Comparison of ENCODE assay signal across 1 cellular context in genomic region chr7:99325597-99326407, GRCh38.
TF ChIP-seq lines count a peak whose summit lies in the region.

Gene ARPC1A, plus strand, starts transcription at chr7:99325898. Its CDS starts 7,456 bp downstream, at chr7:99333354.

TF ChIP-seq in GM12878, 131 proteins besides CTCF, POLR2A, EP300 and RAD21 (continued from another document and continues in another):
- TF ChIP-seq ZBTB40 (IDR thresholded peaks at IDR 0.05; ENCODE audit: borderline replicate concordance) (no peak), SPI1 (IDR thresholded peaks at IDR 0.05; ENCODE audit: borderline replicate concordance, insufficient read depth, low read depth, low read length) (no peak), NFYA (IDR thresholded peaks at IDR 0.05; ENCODE audit: borderline replicate concordance, low read depth, low read length) (no peak), YY1 (IDR thresholded peaks at IDR 0.05; ENCODE audit: low read depth, low read length) (no peak; the same call in 1 of the 2 replicates), NR2C2 (IDR thresholded peaks at IDR 0.05; ENCODE audit: borderline replicate concordance, control insufficient read depth, insufficient read length, low read depth) (no peak), E4F1 (IDR thresholded peaks at IDR 0.05; ENCODE audit: borderline replicate concordance, partially characterized antibody) (peak; percentile 88), MLLT1 (IDR thresholded peaks at IDR 0.05) (no peak), CHD4 (IDR thresholded peaks at IDR 0.05) (no peak), ZNF592 (IDR thresholded peaks at IDR 0.05) (no peak), BACH1 (IDR thresholded peaks at IDR 0.05; ENCODE audit: borderline replicate concordance) (peak; percentile 40; the same call in 1 of the 2 replicates), LARP7 (IDR thresholded peaks at IDR 0.05) (peak; percentile 62; the same call in 1 of the 2 replicates), BCL3 (IDR thresholded peaks at IDR 0.05; ENCODE audit: borderline replicate concordance, insufficient read depth, low read depth, low read length, poor library complexity, severe bottlenecking) (no peak), POLR2AphosphoS2 (IDR thresholded peaks at IDR 0.05; ENCODE audit: low read depth, low read length) (peak; percentile 94), NR2F1 (conservative IDR thresholded peaks at IDR 0.05) (0 out of 2 replicates have a peak, but pooled peaks have one; percentile 10), MXI1 (IDR thresholded peaks at IDR 0.05; ENCODE audit: low read depth, low read length) (no peak), SP1 (IDR thresholded peaks at IDR 0.05; ENCODE audit: low read depth, low read length) (no peak), SUPT20H (IDR thresholded peaks at IDR 0.05; ENCODE audit: borderline replicate concordance, control insufficient read depth, low read depth, low read length) (no peak), YBX1 (IDR thresholded peaks at IDR 0.05) (no peak), BHLHE40 (IDR thresholded peaks at IDR 0.05; ENCODE audit: borderline replicate concordance in 1 of 2, low read depth in 2 of 2, low read length in 1 of 2) (peak in 1 of 2 experiments; percentile 33; a peak in 1 of 4 replicates), TBL1XR1 (IDR thresholded peaks at IDR 0.05; ENCODE audit: low read depth, low read length) (no peak), FOXK2 (IDR thresholded peaks at IDR 0.05) (no peak), TCF7 (IDR thresholded peaks at IDR 0.05; ENCODE audit: borderline replicate concordance) (no peak), CBFB (IDR thresholded peaks at IDR 0.05; ENCODE audit: low read depth) (no peak), STAT3 (IDR thresholded peaks at IDR 0.05; ENCODE audit: low read depth, low read length) (no peak), IRF4 (IDR thresholded peaks at IDR 0.05; ENCODE audit: low read depth, low read length) (no peak), ATF7 (IDR thresholded peaks at IDR 0.05; ENCODE audit: low read depth) (no peak), BCL11A (IDR thresholded peaks at IDR 0.05; ENCODE audit: low read depth, low read length) (no peak), KLF5 (IDR thresholded peaks at IDR 0.05; ENCODE audit: partially characterized antibody) (no peak), GABPA (IDR thresholded peaks at IDR 0.05; ENCODE audit: low read depth) (no peak), RAD51 (IDR thresholded peaks at IDR 0.05) (no peak), ZBTB4 (CRISPR knock-in tag; IDR thresholded peaks at IDR 0.05) (no peak), SIX5 (IDR thresholded peaks at IDR 0.05; ENCODE audit: low read depth, low read length, severe bottlenecking) (no peak), USF2 (IDR thresholded peaks at IDR 0.05; ENCODE audit: borderline replicate concordance, low read depth, low read length) (no peak), ZNF622 (IDR thresholded peaks at IDR 0.05) (no peak), KAT2A (conservative IDR thresholded peaks at IDR 0.05; ENCODE audit: control insufficient read depth, low read depth, low read length) (no peak)
